Comparison of ENCODE assay signal across 1 cellular context in genomic region chr1:43577647-43578542, GRCh38.
TF ChIP-seq lines count a peak whose summit lies in the region.

No MANE protein-coding gene starts in this region.

TF ChIP-seq in HEK293, 187 proteins besides CTCF, POLR2A, EP300 and RAD21 (continued from another document):
- TF ChIP-seq ZBTB11 (tag by site-specific recombination; conservative IDR thresholded peaks at IDR 0.05; ENCODE audit: low read depth) (no peak), EGR2 (tag by site-specific recombination; IDR thresholded peaks at IDR 0.05; ENCODE audit: low read depth) (peak; percentile 74), ZBTB17 (tag by site-specific recombination; IDR thresholded peaks at IDR 0.05) (no peak), GLIS1 (tag by site-specific recombination; IDR thresholded peaks at IDR 0.05) (peak; percentile 40), ZNF473 (tag by site-specific recombination; IDR thresholded peaks at IDR 0.05) (no peak)
